Comparison of ENCODE assay signal across 1 cellular context in genomic region chr2:71923143-71923525, GRCh38.
TF ChIP-seq lines count a peak whose summit lies in the region.

No MANE protein-coding gene starts in this region.

TF ChIP-seq in K562, 482 proteins besides CTCF, POLR2A, EP300 and RAD21 (continued from another document):
- TF ChIP-seq PRDM10 (IDR thresholded peaks at IDR 0.05; ENCODE audit: partially characterized antibody) (peak; percentile 28), PKNOX1 (IDR thresholded peaks at IDR 0.05) (no peak)
